Comparison of ENCODE assay signal across 1 cellular context in the genomic region with DNA sequence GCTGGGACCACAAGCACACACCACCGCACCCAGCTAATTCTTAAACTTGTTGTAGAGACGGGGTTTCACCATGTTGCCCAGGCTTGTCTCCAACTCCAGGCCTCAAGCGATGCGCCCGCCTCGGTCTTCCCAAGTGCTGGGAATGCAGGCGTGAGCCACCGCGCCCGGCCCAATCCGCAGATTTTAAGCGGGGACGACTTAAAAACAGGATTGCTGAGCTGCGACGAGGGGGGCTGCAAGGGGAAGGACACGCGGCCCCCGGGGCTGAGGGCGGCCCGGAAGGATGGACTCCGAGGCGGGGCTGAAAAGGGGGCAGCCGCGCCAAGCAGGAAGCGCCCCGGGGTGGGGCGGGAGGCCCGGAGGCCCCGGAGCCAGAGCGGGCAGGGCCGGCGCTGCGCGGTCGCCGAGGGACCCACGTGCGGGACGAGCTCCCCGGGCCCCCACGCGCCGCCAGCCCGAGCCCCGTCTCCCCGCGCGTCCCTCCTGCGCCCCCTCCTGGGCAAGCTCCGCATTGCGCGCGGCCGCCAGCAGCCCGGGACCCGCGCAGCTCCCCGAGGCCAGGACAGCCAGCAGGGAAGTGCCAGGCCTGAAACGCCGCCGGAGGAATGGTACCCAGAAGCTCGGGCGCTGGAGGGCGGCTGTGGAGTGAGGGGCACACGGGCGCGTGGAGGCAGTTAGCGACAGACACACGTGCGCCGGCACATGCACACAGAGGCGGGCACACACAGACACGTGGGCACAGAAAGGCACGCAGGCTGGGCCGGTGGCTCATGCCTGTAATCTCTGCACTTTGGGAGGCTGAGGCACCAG.
TF ChIP-seq lines count a peak whose summit lies in the region.

No MANE protein-coding gene starts in this region.

TF ChIP-seq in A549, 52 proteins besides CTCF, POLR2A, EP300 and RAD21 (continued from another document):
- TF ChIP-seq, protein P1, sequence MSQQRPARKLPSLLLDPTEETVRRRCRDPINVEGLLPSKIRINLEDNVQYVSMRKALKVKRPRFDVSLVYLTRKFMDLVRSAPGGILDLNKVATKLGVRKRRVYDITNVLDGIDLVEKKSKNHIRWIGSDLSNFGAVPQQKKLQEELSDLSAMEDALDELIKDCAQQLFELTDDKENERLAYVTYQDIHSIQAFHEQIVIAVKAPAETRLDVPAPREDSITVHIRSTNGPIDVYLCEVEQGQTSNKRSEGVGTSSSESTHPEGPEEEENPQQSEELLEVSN (IDR thresholded peaks at IDR 0.05; ENCODE audit: borderline replicate concordance, low read depth): peak; percentile 62
- TF ChIP-seq BHLHE40 (IDR thresholded peaks at IDR 0.05; ENCODE audit: low read depth, low read length) (no peak), FOXS1 (CRISPR knock-in tag; IDR thresholded peaks at IDR 0.05) (no peak), JUN (IDR thresholded peaks at IDR 0.05) (no peak), NPAS2 (CRISPR knock-in tag; IDR thresholded peaks at IDR 0.05; ENCODE audit: borderline replicate concordance) (no peak)
